In the genomic region with DNA sequence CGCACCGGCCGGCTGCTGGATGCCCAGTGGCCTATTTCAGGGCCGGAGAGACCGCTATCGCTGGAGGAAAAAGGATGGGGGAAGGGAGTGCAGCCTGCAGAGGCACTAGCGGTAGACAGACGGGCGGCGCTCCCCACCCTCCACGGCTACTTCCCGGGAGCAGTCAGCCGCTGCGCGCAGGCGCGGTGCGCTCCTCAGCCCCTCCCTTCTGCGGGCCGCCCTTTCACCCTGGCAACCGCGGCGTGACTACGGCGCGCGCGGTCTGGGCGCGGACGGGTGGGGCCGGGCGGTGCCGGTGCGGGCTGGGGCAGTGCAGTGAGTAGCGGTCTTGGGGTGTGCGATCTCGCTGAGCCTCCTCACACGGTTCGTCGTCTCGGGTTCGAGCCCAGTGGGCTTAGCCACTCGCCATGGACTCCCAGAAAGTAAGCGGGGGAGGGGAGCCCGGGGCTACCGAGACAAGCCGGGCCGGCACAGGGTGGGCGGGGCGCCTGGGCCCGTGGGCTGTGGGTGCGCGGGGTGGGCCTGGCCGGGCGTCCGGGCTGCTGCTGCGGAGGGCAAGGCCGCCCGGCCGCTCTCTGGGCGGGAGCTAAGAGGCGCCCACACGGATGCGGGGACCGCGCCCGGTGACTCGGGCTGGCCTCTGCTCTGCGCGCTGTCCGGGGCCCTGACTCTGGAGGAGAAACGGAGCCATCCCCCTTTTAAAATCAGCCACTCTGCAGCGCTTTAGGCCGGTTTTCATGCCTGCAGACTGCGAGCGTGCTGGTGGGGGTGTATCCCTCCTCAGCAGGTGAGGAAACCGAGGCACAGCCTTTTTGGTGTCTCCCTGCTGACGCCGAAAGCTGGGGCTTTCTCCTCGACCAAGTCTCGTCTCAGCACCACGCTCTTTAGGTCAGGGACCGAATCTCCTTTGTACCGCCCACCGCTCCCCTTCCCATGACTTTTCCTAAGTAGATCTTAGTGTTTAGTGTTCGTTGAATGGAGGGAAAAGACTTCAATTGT, we compare ENCODE assay signal across 8 cellular contexts. TPM values are rescaled to one million over a fixed set of nuclear protein-coding genes. Genes with fewer than 3 reads are reported as not detected.
A peak's percentile ranks its signal among the peaks of the same experiment; 100 is the strongest.
DNase-seq lines count a peak whose midpoint lies in the region; ATAC-seq and TF ChIP-seq lines count a peak whose summit lies in the region.

FSD1L (plus strand) TSS at position 221 of the 999 bp plus-strand sequence; CDS start at position 408, 187 bp downstream.

- TF ChIP-seq CTCF in activated CD8-positive, alpha-beta T cell treated with anti-CD3 and anti-CD28 coated beads for 36 hours (IDR thresholded peaks at IDR 0.05): no peak

- peak; percentile 80 for DNase-seq in CMK (ENCODE audit: low read depth)
- peak; percentile 92 for DNase-seq in NCI-H774 (lab: John Stamatoyannopoulos, UW)
- peak; percentile 86 for DNase-seq in activated CD8-positive, alpha-beta T cell treated with anti-CD3 and anti-CD28 coated beads for 36 hours
- peak; percentile 51 for DNase-seq in effector CD4-positive, alpha-beta T cell
- peak; percentile 65 to 86 for DNase-seq in lung microvascular endothelial cell (ENCODE audit: low read depth in 2 of 2)
- DNase-seq in stimulated activated CD4-positive, alpha-beta T cell treated with anti-CD3 and anti-CD28 coated beads, TNF-alpha, amount 100 ng/mL, for 48 hours (ENCODE audit: low read depth in 3 of 3): peak; percentile 70 to 75 (median 71)

- intact Hi-C loops in activated CD8-positive, alpha-beta T cell treated with anti-CD3 and anti-CD28 coated beads for 36 hours (cut with micrococcal nuclease): loop anchor here (10.0 kb wide), 1 partner anchor 107 kb away; the partner anchor contains the start of gene FKTN

- H3K4me3 Mint-ChIP-seq in activated CD8-positive, alpha-beta T cell treated with anti-CD3 and anti-CD28 coated beads for 36 hours: peak within 1 kb of the TSS; percentile 78

- peaks cover 11% of the 10 kb centered on the region for H3K4me1 Mint-ChIP-seq in activated CD8-positive, alpha-beta T cell treated with anti-CD3 and anti-CD28 coated beads for 36 hours (ENCODE audit: low read depth)

- H3K9me3 Mint-ChIP-seq in activated CD8-positive, alpha-beta T cell treated with anti-CD3 and anti-CD28 coated beads for 36 hours: no peaks in the 10 kb centered on the region

- peak; percentile 95 for ATAC-seq in GM19455 (IDR thresholded peaks at IDR 0.05; ENCODE audit: unreplicated experiment)
- ATAC-seq in HG03575 (IDR thresholded peaks at IDR 0.05; ENCODE audit: extremely low read depth, insufficient number of reproducible peaks, low FRiP score, unreplicated experiment): peak; percentile 76
- peak; percentile 93 for ATAC-seq in activated CD8-positive, alpha-beta T cell treated with anti-CD3 and anti-CD28 coated beads for 36 hours

- H3K27ac Mint-ChIP-seq in activated CD8-positive, alpha-beta T cell treated with anti-CD3 and anti-CD28 coated beads for 36 hours: no peak within 1 kb of the TSS

- CTCF ChIA-PET in activated CD8-positive, alpha-beta T cell treated with anti-CD3 and anti-CD28 coated beads for 36 hours (lab: Charles Lee): interaction anchor here (1.0 kb wide), 1 partner anchor 103 kb away, joined by 4 read pairs; no protein-coding TSS in a partner anchor

- H3K36me3 Mint-ChIP-seq in activated CD8-positive, alpha-beta T cell treated with anti-CD3 and anti-CD28 coated beads for 36 hours (ENCODE audit: low read depth): no peaks in the 10 kb centered on the region

- POLR2A ChIA-PET in activated CD8-positive, alpha-beta T cell treated with anti-CD3 and anti-CD28 coated beads for 36 hours (lab: Charles Lee): no interaction called here

- peaks cover 4% of the 10 kb centered on the region for H3K27me3 Mint-ChIP-seq in activated CD8-positive, alpha-beta T cell treated with anti-CD3 and anti-CD28 coated beads for 36 hours

RNA-seq across cellular contexts. Expression of gene FSD1L, which starts in this region (rescaled TPM):
- 1 to 10 TPM; 1.3 TPM for total RNA-seq in activated CD8-positive, alpha-beta T cell treated with anti-CD3 and anti-CD28 coated beads for 36 hours
- 1.2 and 1.3 TPM in 2 replicates for total RNA-seq in lung microvascular endothelial cell

Comparison
In these comparisons a context has a peak if more than half of its experiments do, and no peak if none do; other contexts are left out.
1. Peak in every context shown above with its lines: DNase-seq and ATAC-seq.